In the genomic region with DNA sequence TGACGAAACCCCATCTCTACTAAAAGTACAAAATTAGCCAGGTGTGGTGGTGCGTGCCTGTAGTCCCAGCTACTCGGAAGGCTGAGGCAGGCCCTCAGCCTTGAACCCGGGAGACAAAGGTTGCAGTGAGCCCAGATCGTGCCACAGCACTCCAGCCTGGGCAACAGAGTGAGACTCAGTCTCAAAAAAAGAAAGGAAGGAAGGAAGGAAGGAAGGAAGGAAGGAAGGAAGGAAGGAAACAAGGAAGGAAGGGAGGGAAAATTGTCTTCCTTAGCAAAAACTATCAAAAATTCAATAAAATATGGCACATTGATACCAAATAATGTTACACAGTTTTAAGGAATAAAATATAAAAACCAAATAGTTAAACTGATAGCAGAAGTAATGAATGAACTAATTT, we compare ENCODE assay signal across 7 cellular contexts. TPM values are rescaled to one million over a fixed set of nuclear protein-coding genes. Genes with fewer than 3 reads are reported as not detected.
"Had no signal": no experiment of that assay in that cellular context is flagged by ENCODE, and none has a peak within 500 bp of the region (broad histone marks: within the 10 kb centered on the region; RNA-seq: fewer than 3 reads in every experiment).

No MANE protein-coding gene starts in this region.

RNA-seq across cellular contexts. Expression of a gene that starts 54.5 kb away (rescaled TPM):
- total RNA-seq: activated naive CD4-positive, alpha-beta T cell treated with anti-CD3 and anti-CD28 coated beads for 36 hours; activated naive CD4-positive, alpha-beta T cell treated with anti-CD3 and anti-CD28 coated beads, Interleukin-2, amount 50 U/mL, for 72 hours; activated T-cell treated with anti-CD3 and anti-CD28 coated beads, Interleukin-2, amount 50 U/mL, for 72 hours; activated T-helper 1 cell treated with anti-CD3 and anti-CD28 coated beads, Interleukin-12 subunit alpha, Interleukin-12 subunit beta, Interleukin-2, Interleukin-4 antibody, amounts not matched to agents 30 ng/mL and 10 ng/mL and 1 ng/mL, durations not matched to agents 14 hours and 24 hours and 36 hours; activated T-helper 17 cell treated with anti-CD3 and anti-CD28 coated beads, Interleukin-2, amount 50 U/mL, for 72 hours; activated T-helper 2 cell treated with anti-CD3 and anti-CD28 coated beads, Interferon-gamma antibody, Interleukin-2, Interleukin-4, amounts not matched to agents 10 μg/mL and 5 μg/mL and 100 μg/mL, durations not matched to agents 14 hours and 24 hours and 36 hours; chondrocyte had no signal
